In the genomic region with DNA sequence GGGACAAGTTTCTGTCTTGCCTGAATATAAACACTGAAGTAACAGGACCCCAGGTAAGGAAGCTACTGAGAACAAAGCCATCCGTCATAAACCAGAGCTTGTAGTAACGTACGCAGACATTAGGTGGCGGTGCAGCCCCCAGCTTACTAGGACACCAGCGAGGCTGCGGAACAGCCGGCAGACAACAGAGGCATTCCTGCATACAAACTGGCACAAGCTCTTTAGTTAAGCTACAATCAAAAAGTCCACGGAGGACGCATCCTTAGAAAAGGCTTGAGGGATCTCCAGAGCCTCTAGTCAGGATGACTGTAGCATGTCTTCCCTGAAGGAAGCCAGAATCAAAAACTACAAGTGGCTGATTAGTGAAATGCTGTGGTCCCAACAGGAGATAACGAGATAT, we compare ENCODE assay signal across 10 cellular contexts. TPM values are rescaled to one million over a fixed set of nuclear protein-coding genes. Genes with fewer than 3 reads are reported as not detected.
DNase-seq lines count a peak whose midpoint lies in the region; TF ChIP-seq lines count a peak whose summit lies in the region.
"Had no signal": no experiment of that assay in that cellular context is flagged by ENCODE, and none has a peak within 500 bp of the region (broad histone marks: within the 10 kb centered on the region; RNA-seq: fewer than 3 reads in every experiment).

No MANE protein-coding gene starts in this region.

- in situ Hi-C loops in T47D (cut with HindIII; ENCODE audit: low pct_unique_long_range_greater_than_20kb, low sequenced_read_pairs), result no loop called here

- H3K4me1 Mint-ChIP-seq in MCF 10A (ENCODE audit: insufficient read depth, unreplicated experiment) (no peaks in the 10 kb centered on the region), chondrocyte (ENCODE audit: low read depth) (peaks cover 3% of the 10 kb centered on the region)

- intact Hi-C loops in MCF 10A (cut with micrococcal nuclease) (no loop called here), uterus (cut with DNase I; ENCODE audit: low total_unique reads) (no loop called here)

- peak; percentile 26 to 63 for DNase-seq in T47D (ENCODE audit: low read depth in 1 of 2, low spot score in 1 of 2)
- no peak for DNase-seq in MCF 10A (ENCODE audit: unreplicated experiment)
- no peak for DNase-seq in chondrocyte (ENCODE audit: low spot score)
- peak; percentile 26 to 32 for DNase-seq in uterus
- no peak for DNase-seq in germinal center (ENCODE audit: low spot score)
- no peak for DNase-seq in CD1c-positive myeloid dendritic cell (ENCODE audit: extremely low spot score)
- DNase-seq in SIG-M5 treated with dmso at 0.1 percent for 504 hours (lab: John Stamatoyannopoulos, UW; ENCODE audit: unreplicated experiment), result no peak

- peaks cover 59% of the 10 kb centered on the region for H3K36me3 Mint-ChIP-seq in MCF 10A (ENCODE audit: insufficient read depth, unreplicated experiment)
- peaks cover 66% of the 10 kb centered on the region for H3K36me3 Mint-ChIP-seq in chondrocyte (ENCODE audit: low read depth)

- H3K27me3 Mint-ChIP-seq in MCF 10A (ENCODE audit: insufficient read depth, unreplicated experiment) (no peaks in the 10 kb centered on the region), chondrocyte (ENCODE audit: low read depth) (no peaks in the 10 kb centered on the region)

- H3K4me3 ChIP-seq in liver (ENCODE audit: low read depth in 1 of 3, low read length in 3 of 3) (peak overlapping the region in 2 of 3 donors; percentile 45 to 53), uterus (no peak overlapping the region)

- H3K27me3 ChIP-seq in liver (ENCODE audit: control insufficient read depth in 4 of 4, insufficient read depth in 4 of 4, low read length in 3 of 4) (no peaks in the 10 kb centered on the region), uterus (no peaks in the 10 kb centered on the region)

- 65% methylated on average over 10 of the region's 10 CpGs for WGBS in liver

- H3K36me3 ChIP-seq in liver (ENCODE audit: control insufficient read depth in 4 of 4, insufficient read depth in 3 of 4, low read depth in 1 of 4, low read length in 3 of 4), result peaks cover 9 to 43% (median 25%) of the 10 kb centered on the region in 4 donors
- no peaks in the 10 kb centered on the region for H3K36me3 ChIP-seq in uterus

- no peak overlapping the region for H3K9ac ChIP-seq in liver (ENCODE audit: low read depth in 1 of 2, low read length in 2 of 2)
- H3K9ac ChIP-seq: KMS-11 had no signal

- no peak overlapping the region for H3K27ac ChIP-seq in liver (ENCODE audit: low read depth in 1 of 2, low read length in 2 of 2)
- H3K27ac ChIP-seq in uterus, result no peak overlapping the region
- H3K27ac ChIP-seq: KMS-11 had no signal

- peak; percentile 69 to 76 for TF ChIP-seq RAD21 in liver (IDR thresholded peaks at IDR 0.05)

- no TSS peak for BruUV-seq in MCF 10A (replicated peaks; lab: Mats Ljungman, UMichigan)

- CTCF ChIA-PET in MCF 10A (lab: Yijun Ruan, JAX), result interaction anchor here (0.6 to 1.1 kb wide), 2 partner anchors 10 to 59 kb away, joined by 3 to 4 read pairs; no protein-coding TSS in a partner anchor

- H3K27ac Mint-ChIP-seq in MCF 10A (ENCODE audit: low read depth, unreplicated experiment) (no peak overlapping the region), chondrocyte (ENCODE audit: unreplicated experiment) (no peak overlapping the region)

- TF ChIP-seq CTCF in MCF 10A (IDR thresholded peaks at IDR 0.05; ENCODE audit: unreplicated experiment) (no peak), chondrocyte (IDR thresholded peaks at IDR 0.05) (peak; percentile 77), liver (IDR thresholded peaks at IDR 0.05; ENCODE audit: low read depth, low read length, missing input control) (peak; percentile 35), uterus (IDR thresholded peaks at IDR 0.05) (peak; percentile 43 to 60 (median 48))

- POLR2A ChIA-PET in MCF 10A (lab: Yijun Ruan, JAX), result no interaction called here

- H3K4me3 Mint-ChIP-seq in MCF 10A (ENCODE audit: unreplicated experiment), result no peak overlapping the region
- no peak overlapping the region for H3K4me3 Mint-ChIP-seq in chondrocyte (ENCODE audit: unreplicated experiment)

- H3K9me3 Mint-ChIP-seq in MCF 10A (ENCODE audit: unreplicated experiment), result peaks cover 40% of the 10 kb centered on the region
- H3K9me3 Mint-ChIP-seq in chondrocyte (ENCODE audit: low read depth), result peaks cover 19% of the 10 kb centered on the region

- no peaks in the 10 kb centered on the region for H3K4me1 ChIP-seq in liver (ENCODE audit: control insufficient read depth in 4 of 4, insufficient read depth in 4 of 4, low read length in 3 of 4)
- no peaks in the 10 kb centered on the region for H3K4me1 ChIP-seq in uterus

- peaks cover 25 to 30% (median 28%) of the 10 kb centered on the region in 4 donors for H3K9me3 ChIP-seq in liver (ENCODE audit: control insufficient read depth in 4 of 4, low read length in 3 of 4)
- H3K9me3 ChIP-seq in uterus, result peaks cover 0 to 11% of the 10 kb centered on the region in 2 donors

- TF ChIP-seq POLR2A in uterus (IDR thresholded peaks at IDR 0.05), result no peak

TF ChIP-seq in liver, 16 proteins besides CTCF, POLR2A, EP300 and RAD21:
- TF ChIP-seq FOXA2 (IDR thresholded peaks at IDR 0.05), result no peak
- TF ChIP-seq ATF3 (IDR thresholded peaks at IDR 0.05), result no peak
- TF ChIP-seq SP1 (IDR thresholded peaks at IDR 0.05), result no peak
- TF ChIP-seq, protein P1, sequence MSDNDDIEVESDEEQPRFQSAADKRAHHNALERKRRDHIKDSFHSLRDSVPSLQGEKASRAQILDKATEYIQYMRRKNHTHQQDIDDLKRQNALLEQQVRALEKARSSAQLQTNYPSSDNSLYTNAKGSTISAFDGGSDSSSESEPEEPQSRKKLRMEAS (IDR thresholded peaks at IDR 0.05), result no peak
- TF ChIP-seq HNF4A (conservative IDR thresholded peaks at IDR 0.05), result no peak
- TF ChIP-seq, protein P2, sequence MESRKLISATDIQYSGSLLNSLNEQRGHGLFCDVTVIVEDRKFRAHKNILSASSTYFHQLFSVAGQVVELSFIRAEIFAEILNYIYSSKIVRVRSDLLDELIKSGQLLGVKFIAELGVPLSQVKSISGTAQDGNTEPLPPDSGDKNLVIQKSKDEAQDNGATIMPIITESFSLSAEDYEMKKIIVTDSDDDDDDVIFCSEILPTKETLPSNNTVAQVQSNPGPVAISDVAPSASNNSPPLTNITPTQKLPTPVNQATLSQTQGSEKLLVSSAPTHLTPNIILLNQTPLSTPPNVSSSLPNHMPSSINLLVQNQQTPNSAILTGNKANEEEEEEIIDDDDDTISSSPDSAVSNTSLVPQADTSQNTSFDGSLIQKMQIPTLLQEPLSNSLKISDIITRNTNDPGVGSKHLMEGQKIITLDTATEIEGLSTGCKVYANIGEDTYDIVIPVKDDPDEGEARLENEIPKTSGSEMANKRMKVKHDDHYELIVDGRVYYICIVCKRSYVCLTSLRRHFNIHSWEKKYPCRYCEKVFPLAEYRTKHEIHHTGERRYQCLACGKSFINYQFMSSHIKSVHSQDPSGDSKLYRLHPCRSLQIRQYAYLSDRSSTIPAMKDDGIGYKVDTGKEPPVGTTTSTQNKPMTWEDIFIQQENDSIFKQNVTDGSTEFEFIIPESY (IDR thresholded peaks at IDR 0.05), result no peak
- no peak for TF ChIP-seq JUND (IDR thresholded peaks at IDR 0.05)
- TF ChIP-seq RXRA (IDR thresholded peaks at IDR 0.05), result no peak
- no peak for TF ChIP-seq REST (IDR thresholded peaks at IDR 0.05)
- TF ChIP-seq YY1 (IDR thresholded peaks at IDR 0.05), result no peak
- no peak for TF ChIP-seq EGR1 (IDR thresholded peaks at IDR 0.05; ENCODE audit: low read depth in 2 of 2)
- no peak for TF ChIP-seq NR2F2 (IDR thresholded peaks at IDR 0.05)
- no peak for TF ChIP-seq HNF4G (IDR thresholded peaks at IDR 0.05)
- TF ChIP-seq FOXA1 (IDR thresholded peaks at IDR 0.05), result no peak
- no peak for TF ChIP-seq TAF1 (conservative IDR thresholded peaks at IDR 0.05)
- TF ChIP-seq GABPA (IDR thresholded peaks at IDR 0.05 in 1 of 2, conservative IDR thresholded peaks at IDR 0.05 in 1 of 2), result no peak
TF ChIP-seq in liver: peak in this region for 0.

RNA-seq across cellular contexts. Expression of gene ZNF160, which starts 26.2 kb away (rescaled TPM):
- total RNA-seq in MCF 10A (2022) (16.5 and 20.3 TPM in 2 replicates), chondrocyte (21.4 to 23.6 TPM (median 22.4 TPM) in 3 replicates), liver (10 to 100 TPM in 1 of 2 donors, 1 to 10 TPM in 1; 9.2 to 30.1 TPM), uterus (10 to 100 TPM; 10.9 to 75.3 (median 52.1) TPM)
- 1 to 10 TPM; 6.3 to 6.7 TPM for polyA plus RNA-seq in liver

RNA-seq across cellular contexts. Expression of gene ERVV-2, which starts 32.4 kb away (rescaled TPM):
- total RNA-seq in MCF 10A (2022) (not detected in 2 replicates), chondrocyte (not detected in 3 replicates), liver (not detected), uterus (not detected)
- not detected for polyA plus RNA-seq in liver
- polyA plus RNA-seq: adipose tissue had no signal

RNA-seq across cellular contexts. Expression of gene ZNF415, which starts 55.7 kb away (rescaled TPM):
- not detected in 2 replicates for total RNA-seq in MCF 10A (2022)
- total RNA-seq in chondrocyte, result 6.2 to 10.4 TPM (median 7.3 TPM) in 3 replicates
- 1 to 10 TPM; 1.3 to 2.4 TPM for total RNA-seq in liver
- polyA plus RNA-seq in liver, result 1 to 10 TPM in 1 of 2 donors, under 1 TPM in 1; 0.65 to 1.1 TPM
- 10 to 100 TPM in 2 of 4 donors, 1 to 10 TPM in 2; 9.5 to 27.2 (median 14.7) TPM for total RNA-seq in uterus

Comparison
In these comparisons a context has a peak if more than half of its experiments do, and no peak if none do; other contexts are left out.
1. DNase-seq: peak in T47D (2 of 2) and uterus (2 of 2); none in MCF 10A (single experiment), chondrocyte (single experiment), germinal center (single experiment), CD1c-positive myeloid dendritic cell (single experiment) and SIG-M5 treated with dmso at 0.1 percent for 504 hours (single experiment).
2. H3K4me3 ChIP-seq: peak in liver (2 of 3); none in uterus (0 of 2).